12 cellular contexts compared by ENCODE assay signal in genomic region chr1:117113199-117113598, GRCh38.
"Had no signal": no experiment of that assay in that cellular context is flagged by ENCODE, and none has a peak within 500 bp of the region (broad histone marks: within the 10 kb centered on the region; RNA-seq: fewer than 3 reads in every experiment).

No MANE protein-coding gene starts in this region.

- H3K27ac ChIP-seq: lower lobe of right lung, parathyroid adenoma had no signal

- H3K27ac Mint-ChIP-seq: activated naive CD4-positive, alpha-beta T cell treated with anti-CD3 and anti-CD28 coated beads for 36 hours; mesothelial cell of epicardium; stimulated activated effector memory CD8-positive, alpha-beta T cell treated with anti-CD3 and anti-CD28 coated beads, Interleukin-12 subunit alpha, Interleukin-12 subunit beta, amount 100 ng/mL, for 72 hours; T-helper 2 cell treated with Interferon-gamma antibody and Interleukin-4, amounts not matched to agents 5 μg/mL and 100 μg/mL, for 36 hours; type B pancreatic cell had no signal

- H3K4me3 ChIP-seq: gastrocnemius medialis, lower lobe of right lung had no signal

- ATAC-seq: gastrocnemius medialis; left colon; lower lobe of right lung; stimulated activated effector memory CD8-positive, alpha-beta T cell treated with anti-CD3 and anti-CD28 coated beads, Interleukin-12 subunit alpha, Interleukin-12 subunit beta, amount 100 ng/mL, for 72 hours had no signal

- H3K27me3 Mint-ChIP-seq: type B pancreatic cell had no signal

- H3K9me3 ChIP-seq: gastrocnemius medialis, lower lobe of right lung had no signal

- H3K4me1 ChIP-seq: lower lobe of right lung, parathyroid adenoma had no signal

- H3K4me3 Mint-ChIP-seq: activated naive CD4-positive, alpha-beta T cell treated with anti-CD3 and anti-CD28 coated beads for 36 hours; endodermal cell; mesothelial cell of epicardium; stimulated activated effector memory CD8-positive, alpha-beta T cell treated with anti-CD3 and anti-CD28 coated beads, Interleukin-12 subunit alpha, Interleukin-12 subunit beta, amount 100 ng/mL, for 72 hours; T-helper 2 cell treated with Interferon-gamma antibody and Interleukin-4, amounts not matched to agents 5 μg/mL and 100 μg/mL, for 36 hours; type B pancreatic cell had no signal

- H3K36me3 ChIP-seq: lower lobe of right lung had no signal

- H3K9me3 Mint-ChIP-seq: activated naive CD4-positive, alpha-beta T cell treated with anti-CD3 and anti-CD28 coated beads for 36 hours; endodermal cell; mesothelial cell of epicardium; stimulated activated effector memory CD8-positive, alpha-beta T cell treated with anti-CD3 and anti-CD28 coated beads, Interleukin-12 subunit alpha, Interleukin-12 subunit beta, amount 100 ng/mL, for 72 hours; T-helper 2 cell treated with Interferon-gamma antibody and Interleukin-4, amounts not matched to agents 5 μg/mL and 100 μg/mL, for 36 hours; type B pancreatic cell had no signal

- DNase-seq: activated CD4-positive, alpha-beta T cell treated with anti-CD3 and anti-CD28 coated beads, Interleukin-2, amount 50 U/mL, for 1 hour; activated naive CD4-positive, alpha-beta T cell treated with anti-CD3 and anti-CD28 coated beads for 36 hours; endodermal cell; gastrocnemius medialis; left colon; lower lobe of right lung; retina had no signal
